Comparison of ENCODE assay signal across 9 cellular contexts in the genomic region with DNA sequence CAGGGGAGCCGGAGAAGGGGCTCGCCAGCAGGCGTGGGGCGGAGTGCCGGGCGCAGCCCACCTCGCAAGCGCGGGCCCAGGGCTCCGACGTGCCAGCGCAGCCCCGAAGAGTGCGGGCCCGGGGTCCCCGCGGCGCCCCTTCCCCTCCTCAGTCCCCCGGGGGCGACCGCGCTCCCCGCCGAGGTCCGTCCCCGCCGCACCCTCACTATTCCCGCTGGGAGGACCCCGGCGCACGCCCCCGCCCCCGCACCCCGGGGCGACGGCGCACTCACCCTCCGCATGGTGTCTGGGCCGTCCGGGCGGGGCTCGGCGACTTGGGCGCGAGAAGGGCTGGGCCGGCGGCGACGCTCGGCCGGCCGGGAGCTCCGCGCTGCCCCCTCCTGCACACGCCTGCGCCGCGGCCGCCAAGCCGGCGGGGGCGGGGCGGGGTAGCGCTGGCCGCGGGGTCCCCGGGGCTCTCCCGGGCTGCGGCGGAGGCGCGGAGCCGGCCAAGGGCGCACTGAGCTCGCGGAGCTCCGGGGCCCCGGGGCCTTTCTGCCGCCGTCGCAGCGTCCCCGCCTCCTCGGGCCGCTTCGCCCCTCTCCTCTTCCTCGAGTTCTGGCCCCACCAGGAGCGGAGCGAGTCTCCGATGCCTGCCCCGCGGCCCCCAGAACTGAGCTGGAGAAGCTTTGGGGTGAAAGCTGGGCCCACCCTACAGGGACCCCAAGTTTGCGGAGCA.
A peak's percentile ranks its signal among the peaks of the same experiment; 100 is the strongest.
DNase-seq lines count a peak whose midpoint lies in the region; ATAC-seq and TF ChIP-seq lines count a peak whose summit lies in the region.
"Had no signal": no experiment of that assay in that cellular context is flagged by ENCODE, and none has a peak within 500 bp of the region (broad histone marks: within the 10 kb centered on the region; RNA-seq: fewer than 3 reads in every experiment).

No MANE protein-coding gene starts in this region.

- peak overlapping the region; percentile 52 for H3K4me2 ChIP-seq in DOHH2 (ENCODE audit: low read length)

- H3K4me1 ChIP-seq in DOHH2 (ENCODE audit: control insufficient read depth, low read length) (peaks cover 29% of the 10 kb centered on the region), iPS-20b (ENCODE audit: insufficient read depth, low read length) (peaks cover 3% of the 10 kb centered on the region; the same call in 1 of the 2 replicates)

- no peaks in the 10 kb centered on the region for H3K9me2 ChIP-seq in DOHH2 (replicated peaks; ENCODE audit: control insufficient read depth, low read length)

- peak; percentile 54 for DNase-seq in GM19240 (ENCODE audit: insufficient read length, low spot score)
- peak; percentile 18 for DNase-seq in activated naive CD8-positive, alpha-beta T cell treated with anti-CD3 and anti-CD28 coated beads for 36 hours
- DNase-seq in stimulated activated naive CD8-positive, alpha-beta T cell treated with anti-CD3 and anti-CD28 coated beads, Interleukin-15, Interleukin-2, amounts not matched to agents 100 U/mL and 50 U/mL, for 24 hours = peak; percentile 17
- no peak for DNase-seq in T-helper 2 cell
- DNase-seq in KG1 (lab: John Stamatoyannopoulos, UW) = no peak

- H3K27me3 Mint-ChIP-seq in activated naive CD8-positive, alpha-beta T cell treated with anti-CD3 and anti-CD28 coated beads for 36 hours = peaks cover 86% of the 10 kb centered on the region

- H3K9ac ChIP-seq in iPS-20b (ENCODE audit: low read depth, low read length) = no peak overlapping the region

- no peaks in the 10 kb centered on the region for H3K79me2 ChIP-seq in DOHH2 (ENCODE audit: control insufficient read depth, low read length)

- H3K36me3 ChIP-seq in DOHH2 (ENCODE audit: control insufficient read depth, low read length) (no peaks in the 10 kb centered on the region), iPS-20b (ENCODE audit: insufficient read depth, low read depth, low read length) (no peaks in the 10 kb centered on the region)

- H3K4me3 ChIP-seq in DOHH2 (ENCODE audit: low read length) (peak overlapping the region; percentile 41), iPS-20b (ENCODE audit: low read length) (peak overlapping the region; percentile 71)

- peak; percentile 85 for ATAC-seq in HG03175 (IDR thresholded peaks at IDR 0.05; ENCODE audit: unreplicated experiment)
- peak; percentile 65 for ATAC-seq in stimulated activated naive CD8-positive, alpha-beta T cell treated with anti-CD3 and anti-CD28 coated beads, Interleukin-15, Interleukin-2, amounts not matched to agents 100 U/mL and 50 U/mL, for 24 hours

- no peaks in the 10 kb centered on the region for H4K20me1 ChIP-seq in DOHH2 (ENCODE audit: control insufficient read depth, insufficient read depth, low read depth, low read length)

- H3K4me1 Mint-ChIP-seq in activated naive CD8-positive, alpha-beta T cell treated with anti-CD3 and anti-CD28 coated beads for 36 hours = peaks cover 15% of the 10 kb centered on the region

- no peak overlapping the region for H3K27ac Mint-ChIP-seq in activated naive CD8-positive, alpha-beta T cell treated with anti-CD3 and anti-CD28 coated beads for 36 hours
- H3K27ac Mint-ChIP-seq: T-helper 1 cell treated with Interleukin-12 subunit alpha and Interleukin-12 subunit beta and Interleukin-4 antibody, amounts not matched to agents 30 μg/mL and 1 μg/mL, for 36 hours had no signal

- TF ChIP-seq CTCF in DOHH2 (IDR thresholded peaks at IDR 0.05; ENCODE audit: low read depth, low read length, poor library complexity, severe bottlenecking) = no peak

- H3K27me3 ChIP-seq in DOHH2 (ENCODE audit: control insufficient read depth, low read length) (peaks cover 40% of the 10 kb centered on the region), iPS-20b (ENCODE audit: insufficient read depth, low read length) (peaks cover 62% of the 10 kb centered on the region)

- peak overlapping the region; percentile 64 for H3K4me3 Mint-ChIP-seq in activated naive CD8-positive, alpha-beta T cell treated with anti-CD3 and anti-CD28 coated beads for 36 hours
- H3K4me3 Mint-ChIP-seq: T-helper 1 cell treated with Interleukin-12 subunit alpha and Interleukin-12 subunit beta and Interleukin-4 antibody, amounts not matched to agents 30 μg/mL and 1 μg/mL, for 36 hours had no signal

- H3K27ac ChIP-seq in DOHH2 (ENCODE audit: low read depth, low read length) = no peak overlapping the region
- no peak overlapping the region for H3K27ac ChIP-seq in iPS-20b (ENCODE audit: low read length)

- no peaks in the 10 kb centered on the region for H3K36me3 Mint-ChIP-seq in activated naive CD8-positive, alpha-beta T cell treated with anti-CD3 and anti-CD28 coated beads for 36 hours

- no peaks in the 10 kb centered on the region for H3K9me3 Mint-ChIP-seq in activated naive CD8-positive, alpha-beta T cell treated with anti-CD3 and anti-CD28 coated beads for 36 hours
- H3K9me3 Mint-ChIP-seq: T-helper 1 cell treated with Interleukin-12 subunit alpha and Interleukin-12 subunit beta and Interleukin-4 antibody, amounts not matched to agents 30 μg/mL and 1 μg/mL, for 36 hours had no signal

- H3K9me3 ChIP-seq in DOHH2 (ENCODE audit: control insufficient read depth, insufficient read depth, low read length) = no peaks in the 10 kb centered on the region
- H3K9me3 ChIP-seq in iPS-20b (ENCODE audit: insufficient read depth, low read depth, low read length) = no peaks in the 10 kb centered on the region; the same call in 1 of the 2 replicates

- no peaks in the 10 kb centered on the region for H3F3A ChIP-seq in DOHH2 (ENCODE audit: control insufficient read depth, insufficient read depth)

Comparison
In these comparisons a context has a peak if more than half of its experiments do, and no peak if none do; other contexts are left out.
1. DNase-seq: peak in GM19240 (single experiment), activated naive CD8-positive, alpha-beta T cell treated with anti-CD3 and anti-CD28 coated beads for 36 hours (single experiment) and stimulated activated naive CD8-positive, alpha-beta T cell treated with anti-CD3 and anti-CD28 coated beads, Interleukin-15, Interleukin-2, amounts not matched to agents 100 U/mL and 50 U/mL, for 24 hours (single experiment); none in T-helper 2 cell (0 of 5) and KG1 (single experiment).